In genomic region chr11:18366286-18366685, GRCh38 we compare ENCODE assay signal across 16 cellular contexts. TPM values are rescaled to one million over a fixed set of nuclear protein-coding genes. Genes with fewer than 3 reads are reported as not detected.
DNase-seq lines count a peak whose midpoint lies in the region; ATAC-seq and TF ChIP-seq lines count a peak whose summit lies in the region.
"Had no signal": no experiment of that assay in that cellular context is flagged by ENCODE, and none has a peak within 500 bp of the region (broad histone marks: within the 10 kb centered on the region; RNA-seq: fewer than 3 reads in every experiment).

No MANE protein-coding gene starts in this region.

- peaks cover 19% of the 10 kb centered on the region for H3K36me3 Mint-ChIP-seq in activated naive CD8-positive, alpha-beta T cell treated with anti-CD3 and anti-CD28 coated beads for 36 hours
- H3K36me3 Mint-ChIP-seq in activated naive CD8-positive, alpha-beta T cell treated with anti-CD3 and anti-CD28 coated beads, Interleukin-2, amount 50 U/mL, for 24 hours (ENCODE audit: low read depth): peaks cover 35% of the 10 kb centered on the region
- H3K36me3 Mint-ChIP-seq in central memory CD8-positive, alpha-beta T cell (ENCODE audit: insufficient read depth): peaks cover 34% of the 10 kb centered on the region
- peaks cover 64% of the 10 kb centered on the region for H3K36me3 Mint-ChIP-seq in stimulated activated effector memory CD8-positive, alpha-beta T cell treated with anti-CD3 and anti-CD28 coated beads, Interleukin-12 subunit alpha, Interleukin-12 subunit beta, amount 100 ng/mL, for 72 hours

- peak overlapping the region; percentile 48 for H3K27ac ChIP-seq in KOPT-K1 (ENCODE audit: low read depth, low read length, poor library complexity, severe bottlenecking)
- no peak overlapping the region for H3K27ac ChIP-seq in prostate gland

- H3K36me3 ChIP-seq in KOPT-K1 (ENCODE audit: insufficient read depth, low read length): peaks cover 69% of the 10 kb centered on the region
- H3K36me3 ChIP-seq in prostate gland: peaks cover 4 to 6% of the 10 kb centered on the region in 2 donors

- no peaks in the 10 kb centered on the region for H3K4me1 Mint-ChIP-seq in activated naive CD8-positive, alpha-beta T cell treated with anti-CD3 and anti-CD28 coated beads for 36 hours
- peaks cover 1% of the 10 kb centered on the region for H3K4me1 Mint-ChIP-seq in activated naive CD8-positive, alpha-beta T cell treated with anti-CD3 and anti-CD28 coated beads, Interleukin-2, amount 50 U/mL, for 24 hours
- peaks cover 5% of the 10 kb centered on the region for H3K4me1 Mint-ChIP-seq in central memory CD8-positive, alpha-beta T cell
- peaks cover 2% of the 10 kb centered on the region for H3K4me1 Mint-ChIP-seq in stimulated activated effector memory CD8-positive, alpha-beta T cell treated with anti-CD3 and anti-CD28 coated beads, Interleukin-12 subunit alpha, Interleukin-12 subunit beta, amount 100 ng/mL, for 72 hours

- no peaks in the 10 kb centered on the region for H3K4me1 ChIP-seq in prostate gland (replicated peaks)
- H3K4me1 ChIP-seq: BE2C had no signal

- H3K9me3 Mint-ChIP-seq in activated naive CD8-positive, alpha-beta T cell treated with anti-CD3 and anti-CD28 coated beads for 36 hours: no peaks in the 10 kb centered on the region
- H3K9me3 Mint-ChIP-seq in activated naive CD8-positive, alpha-beta T cell treated with anti-CD3 and anti-CD28 coated beads, Interleukin-2, amount 50 U/mL, for 24 hours: no peaks in the 10 kb centered on the region
- H3K9me3 Mint-ChIP-seq in central memory CD8-positive, alpha-beta T cell: no peaks in the 10 kb centered on the region
- no peaks in the 10 kb centered on the region for H3K9me3 Mint-ChIP-seq in stimulated activated effector memory CD8-positive, alpha-beta T cell treated with anti-CD3 and anti-CD28 coated beads, Interleukin-12 subunit alpha, Interleukin-12 subunit beta, amount 100 ng/mL, for 72 hours

- intact Hi-C loops in prostate gland (cut with DNase I): no loop called here

- H3K4me3 ChIP-seq in prostate gland: no peak overlapping the region
- H3K4me3 ChIP-seq: K562 had no signal

- no peaks in the 10 kb centered on the region for H3K9me3 ChIP-seq in KOPT-K1 (ENCODE audit: insufficient read depth, low read length, poor library complexity, severe bottlenecking)
- H3K9me3 ChIP-seq in prostate gland: no peaks in the 10 kb centered on the region
- H3K9me3 ChIP-seq: BE2C had no signal

- WGBS in prostate gland: 89% methylated on average over 4 of the region's 4 CpGs

- DNase-seq in activated naive CD8-positive, alpha-beta T cell treated with anti-CD3 and anti-CD28 coated beads for 36 hours: no peak
- no peak for DNase-seq in activated naive CD8-positive, alpha-beta T cell treated with anti-CD3 and anti-CD28 coated beads, Interleukin-2, amount 50 U/mL, for 24 hours
- no peak for DNase-seq in central memory CD8-positive, alpha-beta T cell (ENCODE audit: low spot score in 2 of 2)
- DNase-seq in stimulated activated effector memory CD8-positive, alpha-beta T cell treated with anti-CD3 and anti-CD28 coated beads, Interleukin-12 subunit alpha, Interleukin-12 subunit beta, amount 100 ng/mL, for 72 hours (ENCODE audit: low spot score in 2 of 2): no peak
- no peak for DNase-seq in prostate gland (ENCODE audit: low spot score)
- DNase-seq: DMS53, MM.1S, NCI-H1105 treated with DMSO at 0.1 percent for 48 hours, NCI-H187 treated with DMSO at 0.1 percent for 48 hours, NCI-H510A, NCI-H82, SHP77 treated with DMSO at 0.1 percent for 48 hours had no signal

- H3K27me3 Mint-ChIP-seq in activated naive CD8-positive, alpha-beta T cell treated with anti-CD3 and anti-CD28 coated beads for 36 hours: no peaks in the 10 kb centered on the region
- H3K27me3 Mint-ChIP-seq in activated naive CD8-positive, alpha-beta T cell treated with anti-CD3 and anti-CD28 coated beads, Interleukin-2, amount 50 U/mL, for 24 hours: no peaks in the 10 kb centered on the region
- no peaks in the 10 kb centered on the region for H3K27me3 Mint-ChIP-seq in central memory CD8-positive, alpha-beta T cell

- no peak for TF ChIP-seq POLR2A in prostate gland (IDR thresholded peaks at IDR 0.05)

- no peak overlapping the region for H3K4me3 Mint-ChIP-seq in activated naive CD8-positive, alpha-beta T cell treated with anti-CD3 and anti-CD28 coated beads for 36 hours
- no peak overlapping the region for H3K4me3 Mint-ChIP-seq in activated naive CD8-positive, alpha-beta T cell treated with anti-CD3 and anti-CD28 coated beads, Interleukin-2, amount 50 U/mL, for 24 hours
- no peak overlapping the region for H3K4me3 Mint-ChIP-seq in central memory CD8-positive, alpha-beta T cell
- no peak overlapping the region for H3K4me3 Mint-ChIP-seq in stimulated activated effector memory CD8-positive, alpha-beta T cell treated with anti-CD3 and anti-CD28 coated beads, Interleukin-12 subunit alpha, Interleukin-12 subunit beta, amount 100 ng/mL, for 72 hours

- ATAC-seq in activated naive CD8-positive, alpha-beta T cell treated with anti-CD3 and anti-CD28 coated beads, Interleukin-2, amount 50 U/mL, for 24 hours: no peak
- no peak for ATAC-seq in central memory CD8-positive, alpha-beta T cell (replicated peaks; ENCODE audit: extremely low read depth, poor library complexity, severe bottlenecking)
- no peak for ATAC-seq in stimulated activated effector memory CD8-positive, alpha-beta T cell treated with anti-CD3 and anti-CD28 coated beads, Interleukin-12 subunit alpha, Interleukin-12 subunit beta, amount 100 ng/mL, for 72 hours
- ATAC-seq in HG03139 (IDR thresholded peaks at IDR 0.05; ENCODE audit: unreplicated experiment): no peak
- ATAC-seq: K562 had no signal

- no peak for TF ChIP-seq CTCF in prostate gland (IDR thresholded peaks at IDR 0.05)

- H3K27me3 ChIP-seq in prostate gland (replicated peaks; ENCODE audit: insufficient read depth): no peaks in the 10 kb centered on the region
- H3K27me3 ChIP-seq: BE2C had no signal

- peak overlapping the region; percentile 17 for H3K27ac Mint-ChIP-seq in activated naive CD8-positive, alpha-beta T cell treated with anti-CD3 and anti-CD28 coated beads for 36 hours
- no peak overlapping the region for H3K27ac Mint-ChIP-seq in activated naive CD8-positive, alpha-beta T cell treated with anti-CD3 and anti-CD28 coated beads, Interleukin-2, amount 50 U/mL, for 24 hours
- H3K27ac Mint-ChIP-seq in central memory CD8-positive, alpha-beta T cell (ENCODE audit: low read depth): peak overlapping the region; percentile 3
- H3K27ac Mint-ChIP-seq in stimulated activated effector memory CD8-positive, alpha-beta T cell treated with anti-CD3 and anti-CD28 coated beads, Interleukin-12 subunit alpha, Interleukin-12 subunit beta, amount 100 ng/mL, for 72 hours: peak overlapping the region; percentile 24

RNA-seq across cellular contexts. Expression of gene LDHA, which starts 28.1 kb away (rescaled TPM):
- total RNA-seq in activated naive CD8-positive, alpha-beta T cell treated with anti-CD3 and anti-CD28 coated beads for 36 hours: 1,000 to 10,000 TPM; 2,369 to 2,412 TPM
- 100 to 1,000 TPM; 182 to 192 TPM for total RNA-seq in prostate gland

RNA-seq across cellular contexts. Expression of gene GTF2H1, which starts 43.9 kb away (rescaled TPM):
- total RNA-seq in activated naive CD8-positive, alpha-beta T cell treated with anti-CD3 and anti-CD28 coated beads for 36 hours: 10 to 100 TPM; 61.1 to 63.2 TPM
- 10 to 100 TPM; 34.8 to 89.0 TPM for total RNA-seq in prostate gland

RNA-seq across cellular contexts. Expression of gene HPS5, which starts 44.3 kb away (rescaled TPM):
- total RNA-seq in activated naive CD8-positive, alpha-beta T cell treated with anti-CD3 and anti-CD28 coated beads for 36 hours: 10 to 100 TPM; 14.1 to 15.9 TPM
- 10 to 100 TPM; 20.5 to 56.0 TPM for total RNA-seq in prostate gland

RNA-seq across cellular contexts. Expression of gene LDHC, which starts 45.8 kb away (rescaled TPM):
- total RNA-seq in activated naive CD8-positive, alpha-beta T cell treated with anti-CD3 and anti-CD28 coated beads for 36 hours: not detected
- 10 to 100 TPM in 1 of 2 donors, not detected in 1; 34.5 TPM for total RNA-seq in prostate gland
- total RNA-seq: K562 had no signal

Comparison
In these comparisons a context has a peak if more than half of its experiments do, and no peak if none do; other contexts are left out.
1. RNA of gene LDHA, which starts 28.1 kb away (total RNA-seq): 2,369 to 2,412 TPM in activated naive CD8-positive, alpha-beta T cell treated with anti-CD3 and anti-CD28 coated beads for 36 hours; 182 to 192 TPM in prostate gland; every median in the first group is over 10 times any median in the second.